8 cellular contexts compared by ENCODE assay signal in genomic region chr9:128421474-128422010, GRCh38. TPM values are rescaled to one million over a fixed set of nuclear protein-coding genes. Genes with fewer than 3 reads are reported as not detected.
DNase-seq lines count a peak whose midpoint lies in the region; ATAC-seq and TF ChIP-seq lines count a peak whose summit lies in the region.

No MANE protein-coding gene starts in this region.

- H3K9me3 ChIP-seq in MG63 = no peaks in the 10 kb centered on the region

- no peaks in the 10 kb centered on the region for H3K27me3 ChIP-seq in MG63

- ATAC-seq in HG03460 (IDR thresholded peaks at IDR 0.05; ENCODE audit: unreplicated experiment) (no peak), HG03469 (IDR thresholded peaks at IDR 0.05; ENCODE audit: unreplicated experiment) (no peak)

- DNase-seq in AG04449 (ENCODE audit: low read depth, low spot score) (no peak), MG63 (no peak), choroid plexus epithelial cell (ENCODE audit: low read depth) (no peak), myocyte (ENCODE audit: low read depth) (peak; percentile 29), T1000 (lab: John Stamatoyannopoulos, UW) (no peak), COR-L47 (lab: John Stamatoyannopoulos, UW) (no peak)

- H3K36me3 ChIP-seq in MG63 = no peaks in the 10 kb centered on the region

- TF ChIP-seq CTCF in AG04449 (IDR thresholded peaks at IDR 0.05; ENCODE audit: insufficient read depth, low read length, missing control alignments) (no peak), choroid plexus epithelial cell (conservative IDR thresholded peaks at IDR 0.05; ENCODE audit: low read depth, low read length) (no peak)

- CTCF ChIA-PET in AG04449 (lab: Yijun Ruan, JAX) = interaction anchor here (1.1 to 5.4 kb wide), 11 partner anchors 11 to 125 kb away, joined by 3 to 80 read pairs (median 6); no protein-coding TSS in a partner anchor

- H3K4me3 ChIP-seq in AG04449 (ENCODE audit: low read depth, low read length) (peak overlapping the region; percentile 82), MG63 (peak overlapping the region; percentile 59), choroid plexus epithelial cell (ENCODE audit: low read depth, low read length) (peak overlapping the region; percentile 74)

- POLR2A ChIA-PET in AG04449 (lab: Yijun Ruan, JAX) = interaction anchor here (0.7 to 2.9 kb wide), 3 partner anchors 50 to 132 kb away, joined by 4 to 19 read pairs (median 15); partner anchors contain the start of gene URM1

RNA-seq across cellular contexts. Expression of gene CERCAM, which starts 0.9 kb away (rescaled TPM):
- 8.9 and 10.4 TPM in 2 replicates for total RNA-seq in MG63 (2014; rRNA removed; shearing (Covaris generic); ENCODE audit: low replicate concordance)
- 43.6 and 52.0 TPM in 2 replicates for total RNA-seq in myocyte
- polyA plus RNA-seq in myocyte (2012) = 232 TPM

RNA-seq across cellular contexts. Expression of gene ODF2, which starts 34.3 kb away (rescaled TPM):
- 28.3 and 46.9 TPM in 2 replicates for total RNA-seq in MG63 (2014; rRNA removed; shearing (Covaris generic); ENCODE audit: low replicate concordance)
- total RNA-seq in myocyte = 16.0 and 18.6 TPM in 2 replicates
- 21.3 TPM for polyA plus RNA-seq in myocyte (2012)

RNA-seq across cellular contexts. Expression of gene URM1, which starts 50.4 kb away (rescaled TPM):
- total RNA-seq in MG63 (2014; rRNA removed; shearing (Covaris generic); ENCODE audit: low replicate concordance) = 98.8 and 101 TPM in 2 replicates
- total RNA-seq in myocyte = 43.5 and 51.2 TPM in 2 replicates
- polyA plus RNA-seq in myocyte (2012) = 69.1 TPM
